31 cellular contexts compared by ENCODE assay signal in genomic region chr20:52655365-52655764, GRCh38.
"Had no signal": no experiment of that assay in that cellular context is flagged by ENCODE, and none has a peak within 500 bp of the region (broad histone marks: within the 10 kb centered on the region; RNA-seq: fewer than 3 reads in every experiment).

No MANE protein-coding gene starts in this region.

- H3K36me3 ChIP-seq: adrenal gland, brain microvascular endothelial cell, breast epithelium had no signal

- H3K27me3 ChIP-seq: adrenal gland, body of pancreas, brain microvascular endothelial cell, breast epithelium had no signal

- H3K27ac ChIP-seq: adrenal gland, body of pancreas, brain microvascular endothelial cell, breast epithelium, VCaP had no signal

- H3K4me3 ChIP-seq: adrenal gland, body of pancreas, breast epithelium had no signal

- H3K9me3 ChIP-seq: adrenal gland, body of pancreas, breast epithelium had no signal

- DNase-seq: activated B cell treated with CpG ODN at 0.5 μM for 24 hours; activated CD4-positive, alpha-beta memory T cell treated with anti-CD3 and anti-CD28 coated beads for 36 hours; activated CD4-positive, alpha-beta T cell treated with anti-CD3 and anti-CD28 coated beads for 4 hours; activated CD4-positive, alpha-beta T cell treated with anti-CD3 and anti-CD28 coated beads, Interleukin-2, amount 10 ng/mL, durations not matched to agents 24 days and 14 days; activated CD4-positive, alpha-beta T cell treated with anti-CD3 and anti-CD28 coated beads, Interleukin-2, amount 50 U/mL, for 1 hour; activated CD4-positive, alpha-beta T cell treated with anti-CD3 and anti-CD28 coated beads, Interleukin-2, amount 50 U/mL, for 4 hours; activated CD4-positive, CD25-positive, alpha-beta regulatory T cell treated with anti-CD3 and anti-CD28 coated beads, Interleukin-2, amount 50 U/mL, for 72 hours; activated CD8-positive, alpha-beta memory T cell treated with anti-CD3 and anti-CD28 coated beads for 24 hours; activated CD8-positive, alpha-beta memory T cell treated with anti-CD3 and anti-CD28 coated beads, Interleukin-2, amount 10 ng/mL, durations not matched to agents 7 days and 5 days; activated CD8-positive, alpha-beta T cell treated with anti-CD3 and anti-CD28 coated beads, Interleukin-2, amount 10 ng/mL, durations not matched to agents 7 days and 5 days; activated effector memory CD4-positive, alpha-beta T cell treated with anti-CD3 and anti-CD28 coated beads, Interleukin-2, amount 50 U/mL, for 16 hours; activated gamma-delta T cell treated with Interleukin-2 at 50 U/mL for 16 hours; activated naive CD4-positive, alpha-beta T cell; activated naive CD4-positive, alpha-beta T cell treated with anti-CD3 and anti-CD28 coated beads for 36 hours; activated naive CD4-positive, alpha-beta T cell treated with anti-CD3 and anti-CD28 coated beads, Interleukin-2, amount 50 U/mL, for 16 hours; activated naive CD8-positive, alpha-beta T cell treated with anti-CD3 and anti-CD28 coated beads for 36 hours; activated T-cell treated with anti-CD3 and anti-CD28 coated beads for 4 hours; activated T-cell treated with anti-CD3 and anti-CD28 coated beads, Interleukin-2, amount 50 U/mL, for 1 hour; activated T-cell treated with anti-CD3 and anti-CD28 coated beads, Interleukin-2, amount 50 U/mL, for 4 hours; activated T-cell treated with anti-CD3 and anti-CD28 coated beads, Interleukin-2, amount 50 U/mL, for 72 hours; adrenal gland; amniotic stem cell; aorta; body of pancreas; brain microvascular endothelial cell; central memory CD4-positive, alpha-beta T cell; T-helper 1 cell; T-helper 2 cell; T-helper 9 cell had no signal

- H3K4me1 ChIP-seq: adrenal gland, body of pancreas, breast epithelium had no signal
